ENCODE assay signal across 8 cellular contexts in the genomic region with DNA sequence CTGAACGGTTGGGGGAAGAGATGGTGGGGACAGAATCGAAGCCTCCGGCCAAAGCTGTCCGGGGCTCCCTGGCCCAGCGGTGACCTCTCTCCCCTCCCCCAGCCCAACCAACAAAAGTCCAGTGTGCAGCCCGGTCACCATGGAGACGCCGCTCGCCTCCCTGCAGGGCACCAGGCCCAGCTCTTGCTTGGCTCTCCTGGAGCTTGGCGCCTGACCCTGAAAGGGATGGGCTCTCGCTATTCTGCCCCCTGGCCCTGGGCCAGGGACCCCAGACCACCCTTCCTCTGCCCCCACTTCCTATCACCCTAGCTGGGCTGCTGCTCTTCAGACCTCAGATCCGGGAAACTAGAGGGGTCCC. TPM values are rescaled to one million over a fixed set of nuclear protein-coding genes. Genes with fewer than 3 reads are reported as not detected.
DNase-seq lines count a peak whose midpoint lies in the region; ATAC-seq, FAIRE-seq and TF ChIP-seq lines count a peak whose summit lies in the region.

No MANE protein-coding gene starts in this region.

- BruUV-seq in PC-9 (replicated peaks; lab: Mats Ljungman, UMichigan), result no TSS peak

- no peaks in the 10 kb centered on the region for H3K9me2 ChIP-seq in PC-9 (ENCODE audit: insufficient read depth)

- CTCF ChIA-PET in PC-9 (lab: Charles Lee), result interaction anchor here (0.6 kb wide), 2 partner anchors 43 to 581 kb away, joined by 3 read pairs; no protein-coding TSS in a partner anchor

- H3K9me3 ChIP-seq in DND-41 (ENCODE audit: insufficient read depth, low read length, severe bottlenecking), result no peaks in the 10 kb centered on the region
- no peaks in the 10 kb centered on the region for H3K9me3 ChIP-seq in PC-9 (ENCODE audit: insufficient read depth, low read depth)
- H3K9me3 ChIP-seq in pancreas, result no peaks in the 10 kb centered on the region

- H3K9ac ChIP-seq in DND-41 (ENCODE audit: low read depth, low read length), result peak overlapping the region; percentile 74

- H3K27me3 ChIP-seq in DND-41 (ENCODE audit: insufficient read depth, low read length, poor library complexity), result peaks cover 6% of the 10 kb centered on the region
- H3K27me3 ChIP-seq in PC-9 (ENCODE audit: insufficient read depth, low read depth), result peaks cover 2% of the 10 kb centered on the region; the same call in 1 of the 2 replicates
- peaks cover 0 to 3% (median 0%) of the 10 kb centered on the region in 4 donors for H3K27me3 ChIP-seq in pancreas

- H3K36me3 ChIP-seq in DND-41 (ENCODE audit: insufficient read depth, low read length) (peaks cover 12% of the 10 kb centered on the region; the same call in 1 of the 2 replicates), PC-9 (ENCODE audit: low read depth) (no peaks in the 10 kb centered on the region), pancreas (no peaks in the 10 kb centered on the region)

- POLR2A ChIA-PET in PC-9 (lab: Charles Lee; ENCODE audit: unreplicated experiment), result interaction anchor here (1.5 kb wide), 1 partner anchor 12 kb away, joined by 26 read pairs; no protein-coding TSS in a partner anchor

- TF ChIP-seq CTCF in DND-41 (IDR thresholded peaks at IDR 0.05; ENCODE audit: borderline replicate concordance, extremely low read depth, low read length, poor library complexity, severe bottlenecking) (no peak), PC-9 (conservative IDR thresholded peaks at IDR 0.05) (no peak), epithelial cell of esophagus (IDR thresholded peaks at IDR 0.05; ENCODE audit: insufficient read depth, low read depth, low read length, missing control alignments) (no peak), pancreas (IDR thresholded peaks at IDR 0.05) (no peak)

- H3K4me3 ChIP-seq in DND-41 (ENCODE audit: low read depth in 1 of 2, low read length in 2 of 2), result peak overlapping the region in 1 of 2 experiments; percentile 75; a peak in 3 of 4 replicates
- peak overlapping the region; percentile 81 for H3K4me3 ChIP-seq in PC-9
- H3K4me3 ChIP-seq in epithelial cell of esophagus (ENCODE audit: low read length), result peak overlapping the region; percentile 54
- peak overlapping the region in 3 of 4 donors; percentile 56 to 89 (median 67) for H3K4me3 ChIP-seq in pancreas

- H3K4me1 ChIP-seq in DND-41 (ENCODE audit: insufficient read depth, low read length) (peaks cover 71% of the 10 kb centered on the region), PC-9 (replicated peaks; ENCODE audit: insufficient read depth) (peaks cover 53% of the 10 kb centered on the region), pancreas (peaks cover 6 to 23% (median 18%) of the 10 kb centered on the region in 3 donors)

- H3K4me2 ChIP-seq in DND-41 (ENCODE audit: insufficient read depth, low read length), result peak overlapping the region; percentile 68
- peak overlapping the region; percentile 85 for H3K4me2 ChIP-seq in PC-9

- intact Hi-C loops in PC-9 (cut with micrococcal nuclease; ENCODE audit: unreplicated experiment) (no loop called here), pancreas (cut with DNase I) (loop anchor here in 1 of 3 donors (10.0 kb wide), 1 partner anchor 339 kb away; no protein-coding TSS in a partner anchor)

- no peak for DNase-seq in DND-41
- peak; percentile 56 for DNase-seq in PC-9
- no peak for DNase-seq in epithelial cell of esophagus (ENCODE audit: low read depth)
- DNase-seq in pancreas, result peak in 4 of 6 donors; percentile 68 to 83 (median 74)
- no peak for DNase-seq in SIG-M5 treated with dmso at 0.1 percent for 504 hours (lab: John Stamatoyannopoulos, UW; ENCODE audit: unreplicated experiment)
- no peak for DNase-seq in HTR-8/SVneo (ENCODE audit: insufficient read length, low spot score)

- H4K20me1 ChIP-seq in DND-41 (ENCODE audit: insufficient read depth, low read length), result peaks cover 44% of the 10 kb centered on the region
- H4K20me1 ChIP-seq in PC-9 (ENCODE audit: insufficient read depth), result peaks cover 12% of the 10 kb centered on the region; the same call in 1 of the 2 replicates

- H2AFZ ChIP-seq in DND-41 (ENCODE audit: low read depth, low read length), result no peak overlapping the region
- 0 out of 2 replicates have a peak overlapping the region, but pooled peaks have one; percentile 33 for H2AFZ ChIP-seq in PC-9

- H3F3A ChIP-seq in PC-9 (ENCODE audit: insufficient read depth, low read depth), result peaks cover 46% of the 10 kb centered on the region

- no peak for FAIRE-seq in pancreas (lab: Jason Lieb, UNC)
- FAIRE-seq in HTR-8/SVneo (lab: Jason Lieb, UNC), result no peak

- whole genome bisulfite sequencing in pancreas, 2 donors, result 13 to 17% methylated on average over 12 of the region's 12 CpGs

- H3K27ac ChIP-seq in DND-41 (ENCODE audit: low read length), result 0 out of 2 replicates have a peak overlapping the region, but pooled peaks have one; percentile 33
- no peak overlapping the region for H3K27ac ChIP-seq in PC-9
- peak overlapping the region; percentile 44 to 68 (median 52) for H3K27ac ChIP-seq in pancreas

- H3K79me2 ChIP-seq in DND-41 (ENCODE audit: insufficient read depth, low read length), result peaks cover 18% of the 10 kb centered on the region
- peaks cover 4% of the 10 kb centered on the region; the same call in 1 of the 2 replicates for H3K79me2 ChIP-seq in PC-9 (ENCODE audit: low read depth)

- ATAC-seq in DND-41 (ENCODE audit: insufficient read depth, low read depth) (no peak), pancreas (peak in 2 of 4 donors; percentile 26 to 34), GM21515 (IDR thresholded peaks at IDR 0.05; ENCODE audit: unreplicated experiment) (no peak), HG02938 (IDR thresholded peaks at IDR 0.05; ENCODE audit: unreplicated experiment) (no peak)

RNA-seq across cellular contexts. Expression of a gene that starts 1.3 kb away (rescaled TPM):
- 77.5 and 88.5 TPM in 2 replicates for total RNA-seq in PC-9 (2021)
- 10 to 100 TPM; 27.6 to 44.9 (median 37.7) TPM for total RNA-seq in pancreas
- polyA plus RNA-seq in pancreas, result 10 to 100 TPM; 74.2 to 82.0 TPM

RNA-seq across cellular contexts. Expression of a gene that starts 4.7 kb away (rescaled TPM):
- total RNA-seq in PC-9 (2021) (55.0 and 102 TPM in 2 replicates), pancreas (10 to 100 TPM; 12.2 to 25.5 (median 20.1) TPM)
- 10 to 100 TPM; 35.2 to 41.7 TPM for polyA plus RNA-seq in pancreas

RNA-seq across cellular contexts. Expression of a gene that starts 10.0 kb away (rescaled TPM):
- total RNA-seq in PC-9 (2021), result 4.2 and 6.4 TPM in 2 replicates
- under 1 TPM; 0.16 to 0.95 (median 0.25) TPM for total RNA-seq in pancreas
- 1 to 10 TPM; 2.1 to 7.7 TPM for polyA plus RNA-seq in pancreas

RNA-seq across cellular contexts. Expression of a gene that starts 10.6 kb away (rescaled TPM):
- total RNA-seq in PC-9 (2021), result 22.2 and 24.0 TPM in 2 replicates
- total RNA-seq in pancreas, result 1 to 10 TPM in 4 of 6 donors, under 1 TPM in 2; 0.60 to 2.8 (median 1.7) TPM
- polyA plus RNA-seq in pancreas, result 10 to 100 TPM in 1 of 2 donors, 1 to 10 TPM in 1; 4.8 to 17.7 TPM

RNA-seq across cellular contexts. Expression of a gene that starts 10.7 kb away (rescaled TPM):
- total RNA-seq in PC-9 (2021) (31.0 and 57.6 TPM in 2 replicates), pancreas (1 to 10 TPM in 4 of 6 donors, under 1 TPM in 2; 0.47 to 4.6 (median 1.1) TPM)
- polyA plus RNA-seq in pancreas, result 10 to 100 TPM in 1 of 2 donors, 1 to 10 TPM in 1; 6.4 to 17.5 TPM

Comparison
In these comparisons a context has a peak if more than half of its experiments do, and no peak if none do; other contexts are left out.
1. DNase-seq: peak in PC-9 (2 of 2) and pancreas (4 of 6); none in DND-41 (single experiment), epithelial cell of esophagus (single experiment), SIG-M5 treated with dmso at 0.1 percent for 504 hours (single experiment) and HTR-8/SVneo (single experiment).